Comparison of ENCODE assay signal across 27 cellular contexts in the genomic region with DNA sequence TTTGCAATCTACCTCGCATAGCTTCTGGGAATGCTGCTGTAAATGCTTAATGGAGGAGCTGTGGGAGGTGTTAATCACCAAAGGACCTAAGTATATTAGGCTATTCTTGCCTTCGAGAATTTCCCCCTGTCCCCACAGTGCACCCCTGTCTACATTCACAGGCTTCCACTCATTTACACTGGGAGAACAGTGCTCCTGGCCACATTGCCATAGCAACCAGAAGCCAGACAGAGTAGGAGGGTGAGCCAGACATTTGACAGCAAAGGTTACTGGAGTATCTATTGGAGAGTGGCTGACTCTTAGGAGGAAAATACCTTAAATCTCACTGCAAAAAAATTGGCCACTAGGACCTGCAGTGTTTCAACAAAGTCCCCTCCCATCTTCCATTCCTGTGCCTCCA.
"Had no signal": no experiment of that assay in that cellular context is flagged by ENCODE, and none has a peak within 500 bp of the region (broad histone marks: within the 10 kb centered on the region; RNA-seq: fewer than 3 reads in every experiment).

No MANE protein-coding gene starts in this region.

- H3K4me1 Mint-ChIP-seq: naive thymus-derived CD8-positive, alpha-beta T cell; nephron progenitor cell; neural crest cell; stimulated activated effector memory CD8-positive, alpha-beta T cell treated with anti-CD3 and anti-CD28 coated beads, Interleukin-12 subunit alpha, Interleukin-12 subunit beta, amount 100 ng/mL, for 72 hours; stimulated activated naive B cell treated with anti-CD40 and anti-IgM and Interleukin-4, amounts not matched to agents 10 μg/mL and 1 μg/mL and 100 μg/mL, for 72 hours had no signal

- H3K27me3 Mint-ChIP-seq: progenitor cell of endocrine pancreas had no signal

- H3K36me3 ChIP-seq: neutrophil, pancreas, right lobe of liver, sigmoid colon, spleen, stomach, thoracic aorta, thyroid gland, tibial nerve, upper lobe of left lung, vagina had no signal

- H3K27ac Mint-ChIP-seq: natural killer cell treated with Interleukin-12 subunit alpha and Interleukin-12 subunit beta and Interleukin-15 and Interleukin-18, amount 100 ng/mL, for 72 hours; nephron progenitor cell; progenitor cell of endocrine pancreas; stimulated activated effector memory CD8-positive, alpha-beta T cell treated with anti-CD3 and anti-CD28 coated beads, Interleukin-12 subunit alpha, Interleukin-12 subunit beta, amount 100 ng/mL, for 72 hours; stimulated activated naive B cell treated with anti-CD40 and anti-IgM and Interleukin-4, amounts not matched to agents 10 μg/mL and 1 μg/mL and 100 μg/mL, for 72 hours; stimulated activated naive CD8-positive, alpha-beta T cell treated with anti-CD3 and anti-CD28 coated beads, Interleukin-15, Interleukin-2, amounts not matched to agents 100 ng/mL and 50 ng/mL, for 24 hours had no signal

- H3K36me3 Mint-ChIP-seq: naive thymus-derived CD8-positive, alpha-beta T cell; natural killer cell treated with Interleukin-12 subunit alpha and Interleukin-12 subunit beta and Interleukin-15 and Interleukin-18, amount 100 ng/mL, for 72 hours; stimulated activated effector memory CD8-positive, alpha-beta T cell treated with anti-CD3 and anti-CD28 coated beads, Interleukin-12 subunit alpha, Interleukin-12 subunit beta, amount 100 ng/mL, for 72 hours; stimulated activated naive B cell treated with anti-CD40 and anti-IgM and Interleukin-4, amounts not matched to agents 10 μg/mL and 1 μg/mL and 100 μg/mL, for 72 hours had no signal

- H3K27ac ChIP-seq: neutrophil, pancreas, psoas muscle, right lobe of liver, sigmoid colon, spleen, stomach, thoracic aorta, thyroid gland, tibial nerve, upper lobe of left lung, vagina had no signal

- H3K4me1 ChIP-seq: pancreas, psoas muscle, right lobe of liver, sigmoid colon, spleen, stomach, thyroid gland, tibial nerve, upper lobe of left lung, vagina had no signal

- H3K27me3 ChIP-seq: neutrophil, right lobe of liver, sigmoid colon, spleen, thyroid gland, tibial nerve, upper lobe of left lung, vagina had no signal

- ATAC-seq: naive thymus-derived CD8-positive, alpha-beta T cell; natural killer cell treated with Interleukin-12 subunit alpha and Interleukin-12 subunit beta and Interleukin-15 and Interleukin-18, amount 100 ng/mL, for 72 hours; pancreas; psoas muscle; right cardiac atrium; right lobe of liver; stimulated activated effector memory CD8-positive, alpha-beta T cell treated with anti-CD3 and anti-CD28 coated beads, Interleukin-12 subunit alpha, Interleukin-12 subunit beta, amount 100 ng/mL, for 72 hours; stimulated activated naive B cell treated with anti-CD40 and anti-IgM and Interleukin-4, amounts not matched to agents 10 μg/mL and 1 μg/mL and 100 μg/mL, for 72 hours had no signal

- H3K4me3 ChIP-seq: pancreas, psoas muscle, right lobe of liver, sigmoid colon, spleen, stomach, thoracic aorta, thyroid gland, tibial nerve, upper lobe of left lung, vagina had no signal

- H3K9me3 Mint-ChIP-seq: naive thymus-derived CD8-positive, alpha-beta T cell; natural killer cell treated with Interleukin-12 subunit alpha and Interleukin-12 subunit beta and Interleukin-15 and Interleukin-18, amount 100 ng/mL, for 72 hours; stimulated activated effector memory CD8-positive, alpha-beta T cell treated with anti-CD3 and anti-CD28 coated beads, Interleukin-12 subunit alpha, Interleukin-12 subunit beta, amount 100 ng/mL, for 72 hours; stimulated activated naive B cell treated with anti-CD40 and anti-IgM and Interleukin-4, amounts not matched to agents 10 μg/mL and 1 μg/mL and 100 μg/mL, for 72 hours; stimulated activated naive CD8-positive, alpha-beta T cell treated with anti-CD3 and anti-CD28 coated beads, Interleukin-15, Interleukin-2, amounts not matched to agents 100 ng/mL and 50 ng/mL, for 24 hours had no signal

- H3K4me3 Mint-ChIP-seq: naive thymus-derived CD8-positive, alpha-beta T cell; natural killer cell treated with Interleukin-12 subunit alpha and Interleukin-12 subunit beta and Interleukin-15 and Interleukin-18, amount 100 ng/mL, for 72 hours; nephron progenitor cell; neural crest cell; stimulated activated effector memory CD8-positive, alpha-beta T cell treated with anti-CD3 and anti-CD28 coated beads, Interleukin-12 subunit alpha, Interleukin-12 subunit beta, amount 100 ng/mL, for 72 hours; stimulated activated naive B cell treated with anti-CD40 and anti-IgM and Interleukin-4, amounts not matched to agents 10 μg/mL and 1 μg/mL and 100 μg/mL, for 72 hours; stimulated activated naive CD8-positive, alpha-beta T cell treated with anti-CD3 and anti-CD28 coated beads, Interleukin-15, Interleukin-2, amounts not matched to agents 100 ng/mL and 50 ng/mL, for 24 hours had no signal

- DNase-seq: naive thymus-derived CD8-positive, alpha-beta T cell; nephron progenitor cell; pancreas; psoas muscle; right cardiac atrium; right lobe of liver; sigmoid colon; small intestine; spleen; stimulated activated CD4-positive, alpha-beta T cell treated with anti-CD3 and anti-CD28 coated beads, Interleukin-12 subunit alpha, Interleukin-12 subunit beta, amount 100 ng/mL, for 4 hours; stimulated activated CD4-positive, alpha-beta T cell treated with anti-CD3 and anti-CD28 coated beads, Interleukin-1b, Interleukin-23, amount 100 ng/mL, for 48 hours; stimulated activated CD4-positive, alpha-beta T cell treated with anti-CD3 and anti-CD28 coated beads, Interleukin-4, amount 100 ng/mL, for 1 hour; stimulated activated naive B cell treated with anti-CD40 and anti-IgM and Interleukin-4, amounts not matched to agents 10 μg/mL and 1 μg/mL and 100 μg/mL, for 72 hours; stimulated activated naive CD4-positive, alpha-beta T cell treated with Interleukin-2 at 50 U/mL for 16 hours; stomach; thyroid gland; trophoblast cell; upper lobe of left lung had no signal
